In the genomic region with DNA sequence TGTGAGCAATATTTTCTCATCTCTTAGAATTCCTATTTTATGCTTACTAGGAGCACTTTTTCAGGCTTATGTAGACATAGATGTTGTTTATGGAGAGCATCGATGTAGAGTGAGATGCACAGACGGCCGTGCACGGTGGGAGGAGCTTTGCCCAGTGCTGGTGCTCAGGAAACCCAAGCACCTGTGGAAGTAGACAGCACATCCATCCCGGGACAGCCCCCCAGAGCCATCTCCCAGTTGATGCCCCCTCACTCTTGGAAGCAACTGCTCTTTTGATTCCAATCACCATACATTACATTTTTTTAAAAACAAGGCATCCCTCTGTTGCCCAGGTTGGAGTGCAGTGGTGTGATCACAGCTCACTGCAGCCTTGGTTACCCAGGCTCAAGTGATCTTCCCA, we compare ENCODE assay signal across 19 cellular contexts.
A peak's percentile ranks its signal among the peaks of the same experiment; 100 is the strongest.
DNase-seq lines count a peak whose midpoint lies in the region; ATAC-seq, FAIRE-seq and TF ChIP-seq lines count a peak whose summit lies in the region.
"Had no signal": no experiment of that assay in that cellular context is flagged by ENCODE, and none has a peak within 500 bp of the region (broad histone marks: within the 10 kb centered on the region; RNA-seq: fewer than 3 reads in every experiment).

No MANE protein-coding gene starts in this region.

- CTCF ChIA-PET in HepG2 (lab: Yijun Ruan, JAX; ENCODE audit: low intra/inter-chr PET ratio, low total read pairs): no interaction called here

- TF ChIP-seq EP300 in HepG2 (IDR thresholded peaks at IDR 0.05; ENCODE audit: low read depth in 2 of 2, low read length in 2 of 2) (no peak), HepG2 (CRISPR knock-in tag; IDR thresholded peaks at IDR 0.05; ENCODE audit: borderline replicate concordance) (no peak)

- TF ChIP-seq RAD21 in HepG2 (CRISPR knock-in tag; IDR thresholded peaks at IDR 0.05): no peak

- H3K4me3 ChIP-seq in lower lobe of right lung (no peak overlapping the region), stomach smooth muscle (ENCODE audit: low read length in 2 of 2) (peak overlapping the region in 1 of 2 donors; percentile 8), Karpas-422 (ENCODE audit: low read length) (no peak overlapping the region), HepG2 (replicated peaks in 1 of 3; ENCODE audit: insufficient read depth in 1 of 3, low read depth in 2 of 3, low read length in 3 of 3) (no peak overlapping the region)
- H3K4me3 ChIP-seq: A549 had no signal

- no peak for FAIRE-seq in HepG2 (lab: Jason Lieb, UNC)
- FAIRE-seq: A549, D721Med, GM19239, H1 had no signal

- 3% methylated on average over 5 of the region's 5 CpGs for WGBS in HepG2 (ENCODE audit: low lambda C conversion rate)

- H3K4me1 ChIP-seq in lower lobe of right lung (peaks cover 16% of the 10 kb centered on the region), stomach smooth muscle (ENCODE audit: control insufficient read depth, insufficient read depth, low read length) (peaks cover 53% of the 10 kb centered on the region), Karpas-422 (ENCODE audit: low read length) (no peaks in the 10 kb centered on the region), HepG2 (ENCODE audit: insufficient read depth, low read length) (no peaks in the 10 kb centered on the region)
- H3K4me1 ChIP-seq: A549, Caco-2 had no signal

- TF ChIP-seq POLR2A in HepG2 (IDR thresholded peaks at IDR 0.05; ENCODE audit: insufficient read depth in 1 of 2, low read depth in 2 of 2, low read length in 2 of 2): no peak

- POLR2A ChIA-PET in HepG2 (lab: Yijun Ruan, JAX): no interaction called here

- H3K4me2 ChIP-seq in Karpas-422 (ENCODE audit: low read depth, low read length, poor library complexity, severe bottlenecking) (no peak overlapping the region), HepG2 (ENCODE audit: low read depth, low read length) (no peak overlapping the region)
- H3K4me2 ChIP-seq: A549 had no signal

- intact Hi-C loops in lower lobe of right lung (cut with DNase I) (no loop called here), posterior vena cava (cut with DNase I) (no loop called here), HepG2 (cut with micrococcal nuclease; ENCODE audit: unreplicated experiment) (no loop called here)

- in situ Hi-C loops in HepG2 (cut with HindIII; ENCODE audit: extremely low pct_ligation_motif_present, low pct_unique_long_range_greater_than_20kb): no loop called here

- peak overlapping the region; percentile 58 for H3K27ac ChIP-seq in VCaP
- H3K27ac ChIP-seq in lower lobe of right lung: no peak overlapping the region
- H3K27ac ChIP-seq in stomach smooth muscle (ENCODE audit: low read length): peak overlapping the region; percentile 98
- no peak overlapping the region for H3K27ac ChIP-seq in Karpas-422 (ENCODE audit: low read length)
- H3K27ac ChIP-seq in HepG2 (ENCODE audit: extremely low read length, insufficient read depth, low read length): no peak overlapping the region
- H3K27ac ChIP-seq: 22Rv1, A549, C4-2B had no signal

- H3K9me3 ChIP-seq in lower lobe of right lung: no peaks in the 10 kb centered on the region
- no peaks in the 10 kb centered on the region for H3K9me3 ChIP-seq in stomach smooth muscle (ENCODE audit: control insufficient read depth in 2 of 2, low read length in 2 of 2)
- no peaks in the 10 kb centered on the region for H3K9me3 ChIP-seq in Karpas-422 (ENCODE audit: low read length)
- H3K9me3 ChIP-seq in HepG2 (ENCODE audit: low read length): no peaks in the 10 kb centered on the region
- H3K9me3 ChIP-seq: A549, Caco-2 had no signal

- H2AFZ ChIP-seq in Karpas-422 (ENCODE audit: low read length): no peak overlapping the region
- no peak overlapping the region for H2AFZ ChIP-seq in HepG2 (ENCODE audit: low read length)

- H3K9ac ChIP-seq in stomach smooth muscle (ENCODE audit: low read length in 2 of 2) (peak overlapping the region; percentile 47), Karpas-422 (ENCODE audit: low read length) (no peak overlapping the region), HepG2 (ENCODE audit: insufficient read depth, low read depth, low read length) (no peak overlapping the region)

- H4K20me1 ChIP-seq in Karpas-422 (ENCODE audit: insufficient read depth, low read depth, low read length) (no peaks in the 10 kb centered on the region), HepG2 (ENCODE audit: insufficient read depth, low read length) (no peaks in the 10 kb centered on the region)

- no peak for TF ChIP-seq CTCF in VCaP (conservative IDR thresholded peaks at IDR 0.05)
- no peak for TF ChIP-seq CTCF in lower lobe of right lung (IDR thresholded peaks at IDR 0.05)
- TF ChIP-seq CTCF in HepG2 (CRISPR knock-in tag; IDR thresholded peaks at IDR 0.05): no peak

- DNase-seq in lower lobe of right lung (no peak), posterior vena cava (ENCODE audit: low spot score) (peak; percentile 40), Karpas-422 (no peak), GDM1 (lab: John Stamatoyannopoulos, UW) (no peak), HepG2 (ENCODE audit: low spot score) (no peak)
- DNase-seq: AML-193; Caco-2; CD4-positive, alpha-beta T cell; GF-D8; H9 had no signal

- H3K36me3 ChIP-seq in lower lobe of right lung: no peaks in the 10 kb centered on the region
- peaks cover 2 to 6% of the 10 kb centered on the region in 2 donors for H3K36me3 ChIP-seq in stomach smooth muscle (ENCODE audit: control insufficient read depth in 2 of 2, insufficient read depth in 2 of 2, low read length in 2 of 2)
- no peaks in the 10 kb centered on the region for H3K36me3 ChIP-seq in Karpas-422 (ENCODE audit: insufficient read depth, low read length)
- H3K36me3 ChIP-seq in HepG2 (replicated peaks in 1 of 2; ENCODE audit: control insufficient read depth in 1 of 2, insufficient read depth in 2 of 2, low read length in 2 of 2): no peaks in the 10 kb centered on the region

- H3K79me2 ChIP-seq in Karpas-422 (ENCODE audit: low read length): no peaks in the 10 kb centered on the region
- no peaks in the 10 kb centered on the region for H3K79me2 ChIP-seq in HepG2 (ENCODE audit: insufficient read depth, low read length)

- no TSS peak for BruUV-seq in HepG2 (replicated peaks; lab: Mats Ljungman, UMichigan)

- H3K27me3 ChIP-seq in lower lobe of right lung (ENCODE audit: low read depth): peaks cover 5% of the 10 kb centered on the region
- H3K27me3 ChIP-seq in stomach smooth muscle (ENCODE audit: control insufficient read depth in 1 of 2, insufficient read depth in 2 of 2, low read length in 2 of 2): no peaks in the 10 kb centered on the region
- H3K27me3 ChIP-seq in Karpas-422 (ENCODE audit: low read length): no peaks in the 10 kb centered on the region
- H3K27me3 ChIP-seq in HepG2 (ENCODE audit: control insufficient read depth in 1 of 2, insufficient read depth in 2 of 2, low read length in 2 of 2): peaks cover 16 to 77% of the 10 kb centered on the region in 2 experiments

- no peaks in the 10 kb centered on the region for H3K9me2 ChIP-seq in Karpas-422 (replicated peaks; ENCODE audit: insufficient read depth, low read length)

- peak; percentile 6 to 25 for ATAC-seq in lower lobe of right lung
- no peak for ATAC-seq in HG03442 (IDR thresholded peaks at IDR 0.05; ENCODE audit: unreplicated experiment)
- no peak for ATAC-seq in HepG2
- ATAC-seq: A549 had no signal

TF ChIP-seq in HepG2, 621 proteins besides CTCF, POLR2A, EP300 and RAD21 (continues in another document):
- TF ChIP-seq ZSCAN21 (CRISPR knock-in tag; IDR thresholded peaks at IDR 0.05; ENCODE audit: borderline replicate concordance): no peak
- TF ChIP-seq, protein P1, sequence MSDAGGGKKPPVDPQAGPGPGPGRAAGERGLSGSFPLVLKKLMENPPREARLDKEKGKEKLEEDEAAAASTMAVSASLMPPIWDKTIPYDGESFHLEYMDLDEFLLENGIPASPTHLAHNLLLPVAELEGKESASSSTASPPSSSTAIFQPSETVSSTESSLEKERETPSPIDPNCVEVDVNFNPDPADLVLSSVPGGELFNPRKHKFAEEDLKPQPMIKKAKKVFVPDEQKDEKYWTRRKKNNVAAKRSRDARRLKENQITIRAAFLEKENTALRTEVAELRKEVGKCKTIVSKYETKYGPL (CRISPR knock-in tag; IDR thresholded peaks at IDR 0.05): no peak
- TF ChIP-seq ZBTB21 (CRISPR knock-in tag; IDR thresholded peaks at IDR 0.05): no peak
- TF ChIP-seq, protein P2, sequence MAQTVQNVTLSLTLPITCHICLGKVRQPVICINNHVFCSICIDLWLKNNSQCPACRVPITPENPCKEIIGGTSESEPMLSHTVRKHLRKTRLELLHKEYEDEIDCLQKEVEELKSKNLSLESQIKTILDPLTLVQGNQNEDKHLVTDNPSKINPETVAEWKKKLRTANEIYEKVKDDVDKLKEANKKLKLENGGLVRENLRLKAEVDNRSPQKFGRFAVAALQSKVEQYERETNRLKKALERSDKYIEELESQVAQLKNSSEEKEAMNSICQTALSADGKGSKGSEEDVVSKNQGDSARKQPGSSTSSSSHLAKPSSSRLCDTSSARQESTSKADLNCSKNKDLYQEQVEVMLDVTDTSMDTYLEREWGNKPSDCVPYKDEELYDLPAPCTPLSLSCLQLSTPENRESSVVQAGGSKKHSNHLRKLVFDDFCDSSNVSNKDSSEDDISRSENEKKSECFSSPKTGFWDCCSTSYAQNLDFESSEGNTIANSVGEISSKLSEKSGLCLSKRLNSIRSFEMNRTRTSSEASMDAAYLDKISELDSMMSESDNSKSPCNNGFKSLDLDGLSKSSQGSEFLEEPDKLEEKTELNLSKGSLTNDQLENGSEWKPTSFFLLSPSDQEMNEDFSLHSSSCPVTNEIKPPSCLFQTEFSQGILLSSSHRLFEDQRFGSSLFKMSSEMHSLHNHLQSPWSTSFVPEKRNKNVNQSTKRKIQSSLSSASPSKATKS (CRISPR knock-in tag; IDR thresholded peaks at IDR 0.05): no peak
- no peak for TF ChIP-seq WIZ (CRISPR knock-in tag; IDR thresholded peaks at IDR 0.05)
- TF ChIP-seq, protein P3, sequence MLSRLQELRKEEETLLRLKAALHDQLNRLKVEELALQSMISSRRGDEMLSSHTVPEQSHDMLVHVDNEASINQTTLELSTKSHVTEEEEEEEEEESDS (CRISPR knock-in tag; IDR thresholded peaks at IDR 0.05; ENCODE audit: borderline replicate concordance): no peak
- no peak for TF ChIP-seq SPEN (CRISPR knock-in tag; IDR thresholded peaks at IDR 0.05; ENCODE audit: low read depth)
- TF ChIP-seq ZNF563 (CRISPR knock-in tag; IDR thresholded peaks at IDR 0.05): no peak
- TF ChIP-seq NCOA2 (CRISPR knock-in tag; IDR thresholded peaks at IDR 0.05): no peak
- TF ChIP-seq DR1 (CRISPR knock-in tag; IDR thresholded peaks at IDR 0.05): no peak
- no peak for TF ChIP-seq REXO4 (CRISPR knock-in tag; IDR thresholded peaks at IDR 0.05; ENCODE audit: borderline replicate concordance)
- TF ChIP-seq FOXC1 (CRISPR knock-in tag; IDR thresholded peaks at IDR 0.05; ENCODE audit: borderline replicate concordance): no peak

Comparison
In these comparisons a context has a peak if more than half of its experiments do, and no peak if none do; other contexts are left out.
1. H3K27ac ChIP-seq: peak in VCaP (single experiment) and stomach smooth muscle (single experiment); none in lower lobe of right lung (single experiment), Karpas-422 (single experiment) and HepG2 (single experiment).
2. ATAC-seq: peak in lower lobe of right lung (2 of 2); none in HG03442 (single experiment) and HepG2 (single experiment).
3. H3K9ac ChIP-seq: peak in stomach smooth muscle (2 of 2); none in Karpas-422 (single experiment) and HepG2 (single experiment).